10 cellular contexts compared by ENCODE assay signal in genomic region chr2:96115631-96116423, GRCh38. TPM values are rescaled to one million over a fixed set of nuclear protein-coding genes. Genes with fewer than 3 reads are reported as not detected.
DNase-seq lines count a peak whose midpoint lies in the region; ATAC-seq and TF ChIP-seq lines count a peak whose summit lies in the region.
"Had no signal": no experiment of that assay in that cellular context is flagged by ENCODE, and none has a peak within 500 bp of the region (broad histone marks: within the 10 kb centered on the region; RNA-seq: fewer than 3 reads in every experiment).

No MANE protein-coding gene starts in this region.

- no peak overlapping the region for H3K56ac ChIP-seq in IMR-90 (ENCODE audit: extremely low read depth, insufficient read depth, low read length)

- H3K9me3 ChIP-seq in A673 (ENCODE audit: low read depth, low read length, poor library complexity, severe bottlenecking): no peaks in the 10 kb centered on the region
- no peaks in the 10 kb centered on the region; the same call in 1 of the 2 replicates for H3K9me3 ChIP-seq in IMR-90 (ENCODE audit: control insufficient read depth, insufficient read depth, low read length)

- no peak overlapping the region for H3K9ac ChIP-seq in IMR-90 (ENCODE audit: low read depth, low read length)

- no peak for TF ChIP-seq RAD21 in IMR-90 (IDR thresholded peaks at IDR 0.05; ENCODE audit: low read length)

- no peak overlapping the region for H3K23ac ChIP-seq in IMR-90 (ENCODE audit: low read depth, low read length)

- H3K9me3 Mint-ChIP-seq in dendritic cell treated with granulocyte-macrophage colony-stimulating factor and Interleukin-4, amounts not matched to agents 40 ng/mL and 50 ng/mL, for 4 days: no peaks in the 10 kb centered on the region
- H3K9me3 Mint-ChIP-seq in natural killer cell treated with Interleukin-12 subunit alpha and Interleukin-12 subunit beta and Interleukin-15 and Interleukin-18, amount 100 ng/mL, for 72 hours: no peaks in the 10 kb centered on the region

- H3K36me3 ChIP-seq in A673 (ENCODE audit: insufficient read depth, low read length, poor library complexity, severe bottlenecking) (no peaks in the 10 kb centered on the region), IMR-90 (ENCODE audit: control insufficient read depth, insufficient read depth, low read length) (no peaks in the 10 kb centered on the region)

- H3K18ac ChIP-seq in IMR-90 (ENCODE audit: low read depth, low read length): no peak overlapping the region

- H2BK120ac ChIP-seq in IMR-90 (ENCODE audit: low read depth, low read length): no peak overlapping the region

- no peak overlapping the region for H3K4ac ChIP-seq in IMR-90 (ENCODE audit: low read depth, low read length)

- ATAC-seq in IMR-90 (ENCODE audit: low read depth): no peak
- ATAC-seq in natural killer cell treated with Interleukin-12 subunit alpha and Interleukin-12 subunit beta and Interleukin-15 and Interleukin-18, amount 100 ng/mL, for 72 hours: no peak

- no peaks in the 10 kb centered on the region for H3K36me3 Mint-ChIP-seq in dendritic cell treated with granulocyte-macrophage colony-stimulating factor and Interleukin-4, amounts not matched to agents 40 ng/mL and 50 ng/mL, for 4 days (ENCODE audit: low read depth)
- no peaks in the 10 kb centered on the region for H3K36me3 Mint-ChIP-seq in natural killer cell treated with Interleukin-12 subunit alpha and Interleukin-12 subunit beta and Interleukin-15 and Interleukin-18, amount 100 ng/mL, for 72 hours

- peak overlapping the region; percentile 24; the same call in 1 of the 2 replicates for H3K4me2 ChIP-seq in IMR-90 (ENCODE audit: low read depth, low read length)

- H3K27me3 ChIP-seq in A673 (replicated peaks; ENCODE audit: insufficient read depth, low read depth, low read length, poor library complexity): peaks cover 3% of the 10 kb centered on the region
- peaks cover 83% of the 10 kb centered on the region for H3K27me3 ChIP-seq in IMR-90 (ENCODE audit: control insufficient read depth, insufficient read depth, low read length)

- H3K4me1 ChIP-seq in A673 (ENCODE audit: insufficient read depth, low read length, poor library complexity, severe bottlenecking): no peaks in the 10 kb centered on the region
- H3K4me1 ChIP-seq in IMR-90 (ENCODE audit: control insufficient read depth, insufficient read depth, low read length): peaks cover 2% of the 10 kb centered on the region; the same call in 1 of the 2 replicates

- H2AK9ac ChIP-seq in IMR-90 (replicated peaks; ENCODE audit: low read depth, low read length, poor library complexity): no peak overlapping the region

- peak overlapping the region; percentile 75 for H3K4me3 Mint-ChIP-seq in dendritic cell treated with granulocyte-macrophage colony-stimulating factor and Interleukin-4, amounts not matched to agents 40 ng/mL and 50 ng/mL, for 4 days
- H3K4me3 Mint-ChIP-seq in natural killer cell treated with Interleukin-12 subunit alpha and Interleukin-12 subunit beta and Interleukin-15 and Interleukin-18, amount 100 ng/mL, for 72 hours: peak overlapping the region; percentile 81

- H3K14ac ChIP-seq in IMR-90 (replicated peaks; ENCODE audit: low read depth, low read length): no peak overlapping the region

- BruUV-seq in A673 (replicated peaks; lab: Mats Ljungman, UMichigan) (no TSS peak), IMR-90 (replicated peaks; lab: Mats Ljungman, UMichigan) (no TSS peak)

- H3K27me3 Mint-ChIP-seq in dendritic cell treated with granulocyte-macrophage colony-stimulating factor and Interleukin-4, amounts not matched to agents 40 ng/mL and 50 ng/mL, for 4 days: peaks cover 76% of the 10 kb centered on the region
- H3K27me3 Mint-ChIP-seq in natural killer cell treated with Interleukin-12 subunit alpha and Interleukin-12 subunit beta and Interleukin-15 and Interleukin-18, amount 100 ng/mL, for 72 hours: peaks cover 27 to 33% of the 10 kb centered on the region in 2 donors

- in situ Hi-C loops in IMR-90 (cut with MboI; ENCODE audit: low sequenced_read_pairs): loop anchor here (25.0 kb wide), 1 partner anchor 104 kb away; no protein-coding TSS in a partner anchor

- no peaks in the 10 kb centered on the region for H3K9me1 ChIP-seq in IMR-90 (ENCODE audit: insufficient read depth, low read length)

- H2BK15ac ChIP-seq in IMR-90 (ENCODE audit: low read depth, low read length): no peak overlapping the region

- peaks cover 39% of the 10 kb centered on the region for H3K4me1 Mint-ChIP-seq in dendritic cell treated with granulocyte-macrophage colony-stimulating factor and Interleukin-4, amounts not matched to agents 40 ng/mL and 50 ng/mL, for 4 days (ENCODE audit: low read depth)
- peaks cover 5 to 17% of the 10 kb centered on the region in 2 donors for H3K4me1 Mint-ChIP-seq in natural killer cell treated with Interleukin-12 subunit alpha and Interleukin-12 subunit beta and Interleukin-15 and Interleukin-18, amount 100 ng/mL, for 72 hours (ENCODE audit: low read depth in 2 of 2)

- no peak overlapping the region for H2BK5ac ChIP-seq in IMR-90 (ENCODE audit: low read depth, low read length, poor library complexity, severe bottlenecking)

- DNase-seq in A673 (ENCODE audit: low spot score) (no peak), IMR-90 (no peak), iPS-NIHi7 (ENCODE audit: extremely low spot score) (no peak), NCI-H2196 treated with DMSO at 0.1 percent for 48 hours (lab: John Stamatoyannopoulos, UW; ENCODE audit: unreplicated experiment) (no peak), NOMO-1 treated with dmso at 0.1 percent for 144 hours (lab: John Stamatoyannopoulos, UW; ENCODE audit: unreplicated experiment) (no peak), medulla oblongata (ENCODE audit: extremely low spot score) (no peak)
- no peak for DNase-seq in natural killer cell treated with Interleukin-12 subunit alpha and Interleukin-12 subunit beta and Interleukin-15 and Interleukin-18, amount 100 ng/mL, for 72 hours (ENCODE audit: low spot score)
- DNase-seq: amniotic stem cell, DMS 273 treated with DMSO at 0.1 percent for 48 hours had no signal

- no peak overlapping the region for H3K27ac ChIP-seq in A673 (ENCODE audit: low read depth, low read length, poor library complexity, severe bottlenecking)
- H3K27ac ChIP-seq in IMR-90 (ENCODE audit: insufficient read depth, low read length): no peak overlapping the region

- H2BK20ac ChIP-seq in IMR-90 (ENCODE audit: low read depth, low read length): no peak overlapping the region

- peak overlapping the region; percentile 52 for H3K4me3 ChIP-seq in A673 (ENCODE audit: low read depth, low read length, poor library complexity, severe bottlenecking)
- H3K4me3 ChIP-seq in IMR-90 (ENCODE audit: insufficient read depth, low read depth, low read length): no peak overlapping the region

- intact Hi-C loops in A673 (cut with micrococcal nuclease; ENCODE audit: unreplicated experiment): loop anchor here (10.0 kb wide), 1 partner anchor 59 kb away; no protein-coding TSS in a partner anchor
- intact Hi-C loops in IMR-90 (cut with micrococcal nuclease): no loop called here
- intact Hi-C loops in dendritic cell treated with granulocyte-macrophage colony-stimulating factor and Interleukin-4, amounts not matched to agents 40 ng/mL and 50 ng/mL, for 4 days (cut with micrococcal nuclease): no loop called here

- TF ChIP-seq POLR2A in IMR-90 (IDR thresholded peaks at IDR 0.05; ENCODE audit: low read depth, low read length): no peak

- peak overlapping the region; percentile 80 for H2AFZ ChIP-seq in IMR-90 (replicated peaks; ENCODE audit: low read length, poor library complexity)

- H4K20me1 ChIP-seq in IMR-90 (ENCODE audit: insufficient read depth, low read length): 0 out of 2 replicates have a peak, but pooled peaks cover 4% of the 10 kb centered on the region

- H3K79me1 ChIP-seq in IMR-90 (ENCODE audit: low read depth in 1 of 2, low read length in 2 of 2): no peaks in the 10 kb centered on the region

- dilution Hi-C loops in IMR-90 (cut with HindIII; ENCODE audit: low sequenced_read_pairs, unreplicated experiment): no loop called here

- CTCF ChIA-PET in A673 (lab: Charles Lee) (interaction anchor here (1.2 kb wide), 1 partner anchor 93 kb away, joined by 4 read pairs; no protein-coding TSS in a partner anchor), IMR-90 (lab: Yijun Ruan, JAX) (interaction anchor here (1.1 to 1.7 kb wide), 2 partner anchors 41 to 54 kb away, joined by 4 to 5 read pairs; no protein-coding TSS in a partner anchor)

- no peak overlapping the region for H3K27ac Mint-ChIP-seq in dendritic cell treated with granulocyte-macrophage colony-stimulating factor and Interleukin-4, amounts not matched to agents 40 ng/mL and 50 ng/mL, for 4 days
- H3K27ac Mint-ChIP-seq in natural killer cell treated with Interleukin-12 subunit alpha and Interleukin-12 subunit beta and Interleukin-15 and Interleukin-18, amount 100 ng/mL, for 72 hours: peak overlapping the region in 1 of 2 donors; percentile 56

- H4K5ac ChIP-seq in IMR-90 (ENCODE audit: low read depth, low read length): no peak overlapping the region

- no peak overlapping the region for H2AK5ac ChIP-seq in IMR-90 (ENCODE audit: low read depth, low read length)

- no peak overlapping the region for H4K91ac ChIP-seq in IMR-90 (ENCODE audit: insufficient read depth, low read depth, low read length)

- WGBS in IMR-90 (ENCODE audit: extremely low coverage in 2 of 2, insufficient read length in 1 of 2), 2 experiments: 70% methylated on average over 27 of the region's 77 CpGs; no CpG with 5 or more reads in 1 of the 2 experiments

- no peak for TF ChIP-seq CTCF in A673 (conservative IDR thresholded peaks at IDR 0.05; ENCODE audit: low read depth, low read length)
- TF ChIP-seq CTCF in IMR-90 (conservative IDR thresholded peaks at IDR 0.05; ENCODE audit: low read depth, low read length): no peak

- POLR2A ChIA-PET in A673 (lab: Charles Lee; ENCODE audit: low non-redundant PET): no interaction called here
- POLR2A ChIA-PET in IMR-90 (lab: Charles Lee; ENCODE audit: unreplicated experiment): no interaction called here

- no peak overlapping the region for H4K8ac ChIP-seq in IMR-90 (ENCODE audit: low read depth in 2 of 2, low read length in 2 of 2)

RNA-seq across cellular contexts. Expression of gene ADRA2B, which starts 0.5 kb away (rescaled TPM):
- total RNA-seq in A673 (2021): 0.11 TPM in 1 of 2 replicates, not detected in the other
- total RNA-seq in IMR-90 (2012; rRNA removed): not detected in 2 replicates
- not detected in 2 replicates for polyA plus RNA-seq in IMR-90 (2012; rRNA removed)
- not detected in 2 replicates for polyA plus RNA-seq in IMR-90 (2012; cell fraction: cytosol; rRNA removed)
- 0.17 and 0.40 TPM in 2 replicates for polyA plus RNA-seq in IMR-90 (2012; cell fraction: nucleus; rRNA removed; ENCODE audit: low replicate concordance)
- not detected for total RNA-seq in natural killer cell treated with Interleukin-12 subunit alpha and Interleukin-12 subunit beta and Interleukin-15 and Interleukin-18, amount 100 ng/mL, for 72 hours

RNA-seq across cellular contexts. Expression of gene ASTL, which starts 22.5 kb away (rescaled TPM):
- total RNA-seq in A673 (2021) (not detected in 2 replicates), IMR-90 (2012; rRNA removed) (not detected in 2 replicates)
- polyA plus RNA-seq in IMR-90 (2012; rRNA removed): not detected in 2 replicates
- polyA plus RNA-seq in IMR-90 (2012; cell fraction: cytosol; rRNA removed): 0.04 TPM in 1 of 2 replicates, not detected in the other
- polyA plus RNA-seq in IMR-90 (2012; cell fraction: nucleus; rRNA removed; ENCODE audit: low replicate concordance): 0.25 and 0.48 TPM in 2 replicates
- under 1 TPM in 1 of 2 donors, not detected in 1; 0.92 TPM for total RNA-seq in natural killer cell treated with Interleukin-12 subunit alpha and Interleukin-12 subunit beta and Interleukin-15 and Interleukin-18, amount 100 ng/mL, for 72 hours

RNA-seq across cellular contexts. Expression of gene DUSP2, which starts 29.4 kb away (rescaled TPM):
- total RNA-seq in A673 (2021): 0.50 and 1.4 TPM in 2 replicates
- 1.8 and 2.5 TPM in 2 replicates for total RNA-seq in IMR-90 (2012; rRNA removed)
- polyA plus RNA-seq in IMR-90 (2012; rRNA removed): 3.8 and 4.8 TPM in 2 replicates
- polyA plus RNA-seq in IMR-90 (2012; cell fraction: cytosol; rRNA removed): 2.9 and 15.4 TPM in 2 replicates
- polyA plus RNA-seq in IMR-90 (2012; cell fraction: nucleus; rRNA removed; ENCODE audit: low replicate concordance): 61.4 and 76.2 TPM in 2 replicates
- total RNA-seq in natural killer cell treated with Interleukin-12 subunit alpha and Interleukin-12 subunit beta and Interleukin-15 and Interleukin-18, amount 100 ng/mL, for 72 hours: 10 to 100 TPM; 30.9 to 52.0 TPM
